In genomic region chr12:52197371-52198231, GRCh38 we compare ENCODE assay signal across 12 cellular contexts. TPM values are rescaled to one million over a fixed set of nuclear protein-coding genes. Genes with fewer than 3 reads are reported as not detected.
DNase-seq lines count a peak whose midpoint lies in the region; ATAC-seq, FAIRE-seq and TF ChIP-seq lines count a peak whose summit lies in the region.
"Had no signal": no experiment of that assay in that cellular context is flagged by ENCODE, and none has a peak within 500 bp of the region (broad histone marks: within the 10 kb centered on the region; RNA-seq: fewer than 3 reads in every experiment).

No MANE protein-coding gene starts in this region.

- H3K9me3 ChIP-seq in kidney (ENCODE audit: control insufficient read depth in 1 of 2, low read length in 2 of 2) = no peaks in the 10 kb centered on the region
- no peaks in the 10 kb centered on the region for H3K9me3 ChIP-seq in prostate gland

- TF ChIP-seq POLR2A in prostate gland (IDR thresholded peaks at IDR 0.05) = no peak

- H3K4me3 ChIP-seq in kidney (ENCODE audit: low read length in 2 of 2) = no peak overlapping the region
- no peak overlapping the region for H3K4me3 ChIP-seq in brain microvascular endothelial cell (ENCODE audit: low read depth, low read length)
- H3K4me3 ChIP-seq in prostate gland = no peak overlapping the region
- H3K4me3 ChIP-seq: cardiac muscle cell had no signal

- in situ Hi-C loops in brain microvascular endothelial cell (cut with HindIII; ENCODE audit: low pct_ligation_motif_present, low sequenced_read_pairs) = no loop called here

- TF ChIP-seq CTCF in kidney (IDR thresholded peaks at IDR 0.05; ENCODE audit: borderline replicate concordance, extremely low read depth, insufficient read depth) (no peak), brain microvascular endothelial cell (IDR thresholded peaks at IDR 0.05; ENCODE audit: low read depth, low read length, missing control alignments) (no peak), prostate gland (IDR thresholded peaks at IDR 0.05) (no peak)

- H3K27ac ChIP-seq in kidney (ENCODE audit: low read depth in 2 of 2, low read length in 2 of 2) = peak overlapping the region in 1 of 2 donors; percentile 32
- H3K27ac ChIP-seq in brain microvascular endothelial cell = no peak overlapping the region
- H3K27ac ChIP-seq in prostate gland = no peak overlapping the region
- H3K27ac ChIP-seq: cardiac muscle cell had no signal

- peaks cover 0 to 26% of the 10 kb centered on the region in 2 donors for H3K4me1 ChIP-seq in kidney (ENCODE audit: control insufficient read depth in 1 of 2, insufficient read depth in 1 of 2, low read depth in 1 of 2, low read length in 2 of 2)
- no peaks in the 10 kb centered on the region for H3K4me1 ChIP-seq in prostate gland (replicated peaks)

- H3K36me3 Mint-ChIP-seq in activated naive CD8-positive, alpha-beta T cell treated with anti-CD3 and anti-CD28 coated beads for 36 hours = no peaks in the 10 kb centered on the region
- no peaks in the 10 kb centered on the region for H3K36me3 Mint-ChIP-seq in activated naive CD8-positive, alpha-beta T cell treated with anti-CD3 and anti-CD28 coated beads, Interleukin-2, amount 50 U/mL, for 24 hours (ENCODE audit: low read depth)

- peaks cover 4% of the 10 kb centered on the region for H3K27me3 Mint-ChIP-seq in activated naive CD8-positive, alpha-beta T cell treated with anti-CD3 and anti-CD28 coated beads for 36 hours
- peaks cover 15% of the 10 kb centered on the region for H3K27me3 Mint-ChIP-seq in activated naive CD8-positive, alpha-beta T cell treated with anti-CD3 and anti-CD28 coated beads, Interleukin-2, amount 50 U/mL, for 24 hours

- H3K9ac ChIP-seq in kidney (ENCODE audit: low read length in 2 of 2) = no peak overlapping the region

- no peak for FAIRE-seq in kidney (lab: Jason Lieb, UNC)
- FAIRE-seq in urothelium cell line (lab: Jason Lieb, UNC) = peak; percentile 35

- intact Hi-C loops in kidney (cut with DNase I) = no loop called here
- intact Hi-C loops in prostate gland (cut with DNase I) = no loop called here

- H3K27ac Mint-ChIP-seq in activated naive CD8-positive, alpha-beta T cell treated with anti-CD3 and anti-CD28 coated beads for 36 hours = peak overlapping the region; percentile 17
- H3K27ac Mint-ChIP-seq in activated naive CD8-positive, alpha-beta T cell treated with anti-CD3 and anti-CD28 coated beads, Interleukin-2, amount 50 U/mL, for 24 hours = no peak overlapping the region

- no peaks in the 10 kb centered on the region for H3K9me3 Mint-ChIP-seq in activated naive CD8-positive, alpha-beta T cell treated with anti-CD3 and anti-CD28 coated beads for 36 hours
- no peaks in the 10 kb centered on the region for H3K9me3 Mint-ChIP-seq in activated naive CD8-positive, alpha-beta T cell treated with anti-CD3 and anti-CD28 coated beads, Interleukin-2, amount 50 U/mL, for 24 hours

- no peak overlapping the region for H3K4me3 Mint-ChIP-seq in activated naive CD8-positive, alpha-beta T cell treated with anti-CD3 and anti-CD28 coated beads for 36 hours
- H3K4me3 Mint-ChIP-seq in activated naive CD8-positive, alpha-beta T cell treated with anti-CD3 and anti-CD28 coated beads, Interleukin-2, amount 50 U/mL, for 24 hours = no peak overlapping the region

- no peak for DNase-seq in activated naive CD8-positive, alpha-beta T cell treated with anti-CD3 and anti-CD28 coated beads for 36 hours
- DNase-seq in activated naive CD8-positive, alpha-beta T cell treated with anti-CD3 and anti-CD28 coated beads, Interleukin-2, amount 50 U/mL, for 24 hours = no peak
- DNase-seq in SIG-M5 treated with dmso at 0.1 percent for 504 hours (lab: John Stamatoyannopoulos, UW; ENCODE audit: unreplicated experiment) (peak; percentile 98), kidney (peak; percentile 49), urothelium cell line (ENCODE audit: low spot score) (no peak), brain microvascular endothelial cell (no peak), prostate gland (ENCODE audit: low spot score) (no peak)
- DNase-seq: foreskin fibroblast; stimulated activated CD8-positive, alpha-beta memory T cell treated with anti-CD3 and anti-CD28 coated beads, Interleukin-4, amount 100 ng/mL, for 48 hours had no signal

- no peaks in the 10 kb centered on the region for H3K4me1 Mint-ChIP-seq in activated naive CD8-positive, alpha-beta T cell treated with anti-CD3 and anti-CD28 coated beads for 36 hours
- peaks cover 5% of the 10 kb centered on the region for H3K4me1 Mint-ChIP-seq in activated naive CD8-positive, alpha-beta T cell treated with anti-CD3 and anti-CD28 coated beads, Interleukin-2, amount 50 U/mL, for 24 hours

- H3K36me3 ChIP-seq in kidney (ENCODE audit: control insufficient read depth in 1 of 2, insufficient read depth in 2 of 2, low read length in 2 of 2) = no peaks in the 10 kb centered on the region
- no peaks in the 10 kb centered on the region for H3K36me3 ChIP-seq in brain microvascular endothelial cell (replicated peaks)
- H3K36me3 ChIP-seq in prostate gland = no peaks in the 10 kb centered on the region
- H3K36me3 ChIP-seq: cardiac muscle cell had no signal

- 45% methylated on average over 11 of the region's 11 CpGs for WGBS in prostate gland

- ATAC-seq in activated naive CD8-positive, alpha-beta T cell treated with anti-CD3 and anti-CD28 coated beads, Interleukin-2, amount 50 U/mL, for 24 hours = no peak
- no peak for ATAC-seq in GM21390 (IDR thresholded peaks at IDR 0.05; ENCODE audit: unreplicated experiment)

- H3K27me3 ChIP-seq in brain microvascular endothelial cell (replicated peaks) (no peaks in the 10 kb centered on the region), prostate gland (replicated peaks; ENCODE audit: insufficient read depth) (no peaks in the 10 kb centered on the region)

RNA-seq across cellular contexts. Expression of gene KRT80, which starts 5.8 kb away (rescaled TPM):
- not detected for total RNA-seq in activated naive CD8-positive, alpha-beta T cell treated with anti-CD3 and anti-CD28 coated beads for 36 hours
- total RNA-seq in kidney (12.3 TPM), prostate gland (1 to 10 TPM; 1.9 to 3.7 TPM)
- 1.0 TPM for polyA plus RNA-seq in kidney (ENCODE audit: insufficient read depth, low read depth, low replicate concordance)
- total RNA-seq: cardiac muscle cell had no signal
- polyA plus RNA-seq: cardiac muscle cell had no signal

RNA-seq across cellular contexts. Expression of gene KRT7, which starts 35.4 kb away (rescaled TPM):
- total RNA-seq in activated naive CD8-positive, alpha-beta T cell treated with anti-CD3 and anti-CD28 coated beads for 36 hours = 1 to 10 TPM; 2.4 to 6.5 TPM
- total RNA-seq in kidney = 1,490 TPM
- 173 TPM for polyA plus RNA-seq in kidney (ENCODE audit: insufficient read depth, low read depth, low replicate concordance)
- 100 to 1,000 TPM in 1 of 2 donors, 10 to 100 TPM in 1; 53.1 to 151 TPM for total RNA-seq in prostate gland
- total RNA-seq: skeletal muscle tissue had no signal

Comparison
In these comparisons a context has a peak if more than half of its experiments do, and no peak if none do; other contexts are left out.
1. DNase-seq: peak in SIG-M5 treated with dmso at 0.1 percent for 504 hours (single experiment) and kidney (single experiment); none in activated naive CD8-positive, alpha-beta T cell treated with anti-CD3 and anti-CD28 coated beads for 36 hours (single experiment), activated naive CD8-positive, alpha-beta T cell treated with anti-CD3 and anti-CD28 coated beads, Interleukin-2, amount 50 U/mL, for 24 hours (single experiment), urothelium cell line (single experiment), brain microvascular endothelial cell (single experiment) and prostate gland (single experiment).